ENCODE assay signal across 21 cellular contexts in the genomic region with DNA sequence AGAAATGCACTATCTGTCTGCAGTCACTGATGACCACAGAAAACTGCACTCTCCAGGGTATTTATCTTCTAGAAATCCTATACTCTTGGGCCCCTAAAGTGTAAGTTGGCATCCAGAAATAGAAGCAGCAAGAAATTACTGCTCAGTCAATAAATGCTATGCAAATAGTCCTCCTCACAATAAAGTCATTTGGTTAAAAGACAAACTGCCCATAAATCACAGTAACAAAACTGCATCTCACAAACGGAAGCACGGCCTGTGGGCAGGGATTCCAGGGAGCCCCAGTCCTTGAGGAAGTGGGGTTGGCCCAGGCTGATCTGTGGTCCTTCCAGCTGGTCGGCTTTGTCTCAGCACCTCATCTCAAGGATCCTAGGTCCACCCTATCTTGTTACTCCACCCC. TPM values are rescaled to one million over a fixed set of nuclear protein-coding genes. Genes with fewer than 3 reads are reported as not detected.
"Had no signal": no experiment of that assay in that cellular context is flagged by ENCODE, and none has a peak within 500 bp of the region (broad histone marks: within the 10 kb centered on the region; RNA-seq: fewer than 3 reads in every experiment).

No MANE protein-coding gene starts in this region.

- ATAC-seq: activated T-cell treated with anti-CD3 and anti-CD28 coated beads, Interleukin-2, amount 50 U/mL, for 72 hours; body of pancreas; left ventricle myocardium superior; natural killer cell treated with Interleukin-12 subunit alpha and Interleukin-12 subunit beta and Interleukin-15 and Interleukin-18, amount 100 ng/mL, for 72 hours; stimulated activated naive B cell treated with anti-CD40 and anti-IgM and Interleukin-4, amounts not matched to agents 10 μg/mL and 1 μg/mL and 100 μg/mL, for 72 hours had no signal

- H3K4me3 ChIP-seq: body of pancreas, esophagus squamous epithelium, tibial nerve, vagina had no signal

- H3K27me3 ChIP-seq: body of pancreas, esophagus squamous epithelium, tibial nerve, vagina had no signal

- DNase-seq: activated CD4-positive, alpha-beta T cell treated with anti-CD3 and anti-CD28 coated beads, Interleukin-2, amount 10 ng/mL, durations not matched to agents 24 days and 14 days; activated CD4-positive, CD25-positive, alpha-beta regulatory T cell; activated CD8-positive, alpha-beta memory T cell treated with anti-CD3 and anti-CD28 coated beads, Interleukin-2, amount 50 U/mL, for 48 hours; activated gamma-delta T cell; activated T-cell treated with anti-CD3 and anti-CD28 coated beads, Interleukin-2, amount 50 U/mL, for 72 hours; amygdala; body of pancreas; central memory CD4-positive, alpha-beta T cell; effector CD8-positive, alpha-beta T cell; esophagus squamous epithelium; hypothalamus; left ventricle myocardium superior; retina; stimulated activated CD4-positive, alpha-beta T cell treated with anti-CD3 and anti-CD28 coated beads, Interleukin-2, amount 100 ng/mL, for 48 hours; stimulated activated naive B cell treated with anti-CD40 and anti-IgM and Interleukin-4, amounts not matched to agents 10 μg/mL and 1 μg/mL and 100 μg/mL, for 72 hours had no signal

- H3K9me3 ChIP-seq: body of pancreas, esophagus squamous epithelium, tibial nerve, vagina had no signal

- H3K27ac ChIP-seq: esophagus squamous epithelium, tibial nerve, vagina had no signal

- H3K36me3 ChIP-seq: tibial nerve, vagina had no signal

- H3K4me1 ChIP-seq: body of pancreas, tibial nerve had no signal

RNA-seq across cellular contexts. Expression of gene SPATA12, which starts 29.8 kb away (rescaled TPM):
- total RNA-seq: activated CD4-positive, alpha-beta T cell treated with anti-CD3 and anti-CD28 coated beads, Interleukin-2, amount 10 ng/mL, durations not matched to agents 24 days and 14 days; activated T-cell treated with anti-CD3 and anti-CD28 coated beads, Interleukin-2, amount 50 U/mL, for 72 hours; body of pancreas; endothelial cell of umbilical vein; fibroblast of villous mesenchyme; kidney; left ventricle myocardium superior; natural killer cell treated with Interleukin-12 subunit alpha and Interleukin-12 subunit beta and Interleukin-15 and Interleukin-18, amount 100 ng/mL, for 72 hours; tibial nerve; vagina had no signal
